Comparison of ENCODE assay signal across 8 cellular contexts in the genomic region with DNA sequence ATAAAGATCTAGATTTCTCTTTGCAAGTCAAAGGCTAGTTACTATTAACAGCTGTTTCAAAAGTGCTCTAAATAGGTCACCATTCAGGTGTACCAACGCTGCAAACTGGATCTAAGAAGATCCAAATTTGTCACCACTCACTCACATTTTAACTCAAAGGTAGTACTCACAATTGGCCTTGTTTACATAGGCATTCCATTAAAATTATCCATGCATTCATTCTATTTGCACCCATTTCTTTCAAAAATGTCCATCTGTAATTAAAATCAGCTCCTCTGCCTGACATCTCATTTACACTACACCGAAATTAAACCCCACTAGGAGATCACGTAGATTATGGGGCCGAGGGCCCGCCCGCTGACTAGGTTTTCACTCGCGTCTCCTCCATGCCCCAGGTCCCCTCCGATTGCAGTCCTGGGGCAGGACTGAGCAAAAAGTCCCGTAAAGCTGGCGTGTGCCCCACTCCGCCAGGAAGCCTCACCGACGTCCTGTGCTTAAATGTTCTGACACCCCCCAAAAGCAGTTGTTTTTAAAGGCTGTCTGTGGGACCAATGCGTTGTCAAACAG. TPM values are rescaled to one million over a fixed set of nuclear protein-coding genes. Genes with fewer than 3 reads are reported as not detected.
DNase-seq lines count a peak whose midpoint lies in the region; ATAC-seq and TF ChIP-seq lines count a peak whose summit lies in the region.

No MANE protein-coding gene starts in this region.

- no peak overlapping the region for H3K14ac ChIP-seq in mesenchymal stem cell (ENCODE audit: low read length in 2 of 2)

- DNase-seq in NCI-H748 (lab: John Stamatoyannopoulos, UW; ENCODE audit: unreplicated experiment) = peak; percentile 43
- DNase-seq in NCI-H748 treated with DMSO at 0.1 percent for 48 hours (lab: John Stamatoyannopoulos, UW) = no peak
- no peak for DNase-seq in body of pancreas
- DNase-seq in mesenchymal stem cell = no peak
- DNase-seq in uterus = no peak

- H3K4me1 ChIP-seq in body of pancreas (peaks cover 33% of the 10 kb centered on the region), mesenchymal stem cell (ENCODE audit: control insufficient read depth, insufficient read depth, low read depth, low read length) (peaks cover 3% of the 10 kb centered on the region), uterus (no peaks in the 10 kb centered on the region)

- H3K23ac ChIP-seq in mesenchymal stem cell (ENCODE audit: low read length in 2 of 2) = no peak overlapping the region

- peak in 1 of 3 donors; percentile 33 for TF ChIP-seq POLR2A in body of pancreas (IDR thresholded peaks at IDR 0.05)
- no peak for TF ChIP-seq POLR2A in uterus (IDR thresholded peaks at IDR 0.05)

- peaks cover 11 to 17% (median 13%) of the 10 kb centered on the region in 3 donors for H3K4me1 Mint-ChIP-seq in IgD-negative memory B cell

- peak overlapping the region; percentile 89 to 97 (median 96) for H3K4me3 Mint-ChIP-seq in IgD-negative memory B cell

- H3K18ac ChIP-seq in mesenchymal stem cell (ENCODE audit: low read depth in 1 of 2, low read length in 2 of 2) = peak overlapping the region; percentile 61 to 75

- no peaks in the 10 kb centered on the region for H3K36me3 Mint-ChIP-seq in IgD-negative memory B cell

- H3K36me3 ChIP-seq in body of pancreas (replicated peaks in 1 of 2; ENCODE audit: insufficient read depth in 1 of 2, low read depth in 2 of 2) = no peaks in the 10 kb centered on the region
- peaks cover 0 to 3% of the 10 kb centered on the region in 2 experiments for H3K36me3 ChIP-seq in mesenchymal stem cell (ENCODE audit: control insufficient read depth in 1 of 2, insufficient read depth in 2 of 2, low read depth in 1 of 2, low read length in 2 of 2)
- no peaks in the 10 kb centered on the region for H3K36me3 ChIP-seq in uterus

- no peaks in the 10 kb centered on the region for H3K27me3 Mint-ChIP-seq in IgD-negative memory B cell

- H3K27ac ChIP-seq in body of pancreas (peak overlapping the region; percentile 96 to 98 (median 96)), mesenchymal stem cell (ENCODE audit: low read length, poor library complexity, severe bottlenecking) (peak overlapping the region; percentile 90), uterus (peak overlapping the region; percentile 95 to 97)

- peak overlapping the region; percentile 33 for H2AFZ ChIP-seq in mesenchymal stem cell (ENCODE audit: low read depth, low read length)

- H3K27me3 ChIP-seq in body of pancreas = no peaks in the 10 kb centered on the region
- no peaks in the 10 kb centered on the region for H3K27me3 ChIP-seq in mesenchymal stem cell (ENCODE audit: control insufficient read depth in 1 of 2, insufficient read depth in 1 of 2, low read length in 2 of 2)
- no peaks in the 10 kb centered on the region for H3K27me3 ChIP-seq in uterus

- no peaks in the 10 kb centered on the region for H3K9me3 ChIP-seq in body of pancreas
- no peaks in the 10 kb centered on the region for H3K9me3 ChIP-seq in mesenchymal stem cell (ENCODE audit: control insufficient read depth, low read length)
- H3K9me3 ChIP-seq in uterus = no peaks in the 10 kb centered on the region

- H2AK5ac ChIP-seq in mesenchymal stem cell (ENCODE audit: low read length, severe bottlenecking) = no peak overlapping the region

- peak overlapping the region; percentile 52 for H4K8ac ChIP-seq in mesenchymal stem cell (ENCODE audit: low read length)

- peak overlapping the region; percentile 92 for H3K9ac ChIP-seq in mesenchymal stem cell (ENCODE audit: low read length)

- peak overlapping the region; percentile 7 to 89 for H2BK12ac ChIP-seq in mesenchymal stem cell (ENCODE audit: low read length in 2 of 2)

- 0 to 1% methylated on average over 11 to 15 of the region's 15 CpGs for WGBS in body of pancreas, 2 donors
- WGBS in mesenchymal stem cell = under 1% methylated on average over 15 of the region's 15 CpGs

- TF ChIP-seq CTCF in body of pancreas (IDR thresholded peaks at IDR 0.05) (no peak), uterus (IDR thresholded peaks at IDR 0.05) (no peak)

- peak overlapping the region; percentile 95 to 99 (median 95) for H3K27ac Mint-ChIP-seq in IgD-negative memory B cell

- peak overlapping the region; percentile 34 for H2BK120ac ChIP-seq in mesenchymal stem cell (ENCODE audit: low read depth, low read length)

- H4K91ac ChIP-seq in mesenchymal stem cell (ENCODE audit: low read length) = peak overlapping the region; percentile 11

- H3K4ac ChIP-seq in mesenchymal stem cell (ENCODE audit: low read depth in 1 of 2, low read length in 2 of 2) = peak overlapping the region in 1 of 2 experiments; percentile 87

- peaks cover 3% of the 10 kb centered on the region for H3K79me1 ChIP-seq in mesenchymal stem cell (replicated peaks; ENCODE audit: low read length, poor library complexity, severe bottlenecking)

- intact Hi-C loops in body of pancreas (cut with DNase I) (no loop called here), uterus (cut with DNase I; ENCODE audit: low total_unique reads) (no loop called here)

- ATAC-seq in GM21528 (IDR thresholded peaks at IDR 0.05; ENCODE audit: low FRiP score, unreplicated experiment) (peak; percentile 10), body of pancreas (peak; percentile 0), HG03097 (IDR thresholded peaks at IDR 0.05; ENCODE audit: low FRiP score, unreplicated experiment) (no peak)

- peak overlapping the region; percentile 96 for H3K4me2 ChIP-seq in mesenchymal stem cell (ENCODE audit: low read length, poor library complexity, severe bottlenecking)

- H2BK15ac ChIP-seq in mesenchymal stem cell (ENCODE audit: low read depth, poor library complexity, severe bottlenecking) = peak overlapping the region; percentile 80

- H3K4me3 ChIP-seq in body of pancreas (peak overlapping the region; percentile 72 to 78), mesenchymal stem cell (ENCODE audit: insufficient read depth in 1 of 2, low read depth in 1 of 2, low read length in 2 of 2) (peak overlapping the region; percentile 72 to 99), uterus (peak overlapping the region; percentile 62 to 72)

- H2BK5ac ChIP-seq in mesenchymal stem cell (ENCODE audit: low read depth, low read length, poor library complexity, severe bottlenecking) = no peak overlapping the region

- H3K9me3 Mint-ChIP-seq in IgD-negative memory B cell = no peaks in the 10 kb centered on the region

RNA-seq across cellular contexts. Expression of a gene that starts 1.3 kb away (rescaled TPM):
- polyA plus RNA-seq in IgD-negative memory B cell = 17.2 TPM
- 10 to 100 TPM in 1 of 2 donors, 1 to 10 TPM in 1; 3.6 to 14.5 TPM for total RNA-seq in body of pancreas
- polyA plus RNA-seq in mesenchymal stem cell (2013, experiment 1 of 2) = 20.8 TPM
- 20.9 TPM for polyA plus RNA-seq in mesenchymal stem cell (2013, experiment 2 of 2)
- total RNA-seq in uterus = 10 to 100 TPM in 2 of 4 donors, 1 to 10 TPM in 2; 3.8 to 16.1 (median 10.0) TPM

RNA-seq across cellular contexts. Expression of a gene that starts 59.1 kb away (rescaled TPM):
- 38.8 TPM for polyA plus RNA-seq in IgD-negative memory B cell
- total RNA-seq in body of pancreas (10 to 100 TPM; 10.9 to 20.4 TPM), uterus (10 to 100 TPM; 18.5 to 37.1 (median 23.9) TPM)
- 6.7 TPM for polyA plus RNA-seq in mesenchymal stem cell (2013, experiment 1 of 2)
- 7.0 TPM for polyA plus RNA-seq in mesenchymal stem cell (2013, experiment 2 of 2)
